In the genomic region with DNA sequence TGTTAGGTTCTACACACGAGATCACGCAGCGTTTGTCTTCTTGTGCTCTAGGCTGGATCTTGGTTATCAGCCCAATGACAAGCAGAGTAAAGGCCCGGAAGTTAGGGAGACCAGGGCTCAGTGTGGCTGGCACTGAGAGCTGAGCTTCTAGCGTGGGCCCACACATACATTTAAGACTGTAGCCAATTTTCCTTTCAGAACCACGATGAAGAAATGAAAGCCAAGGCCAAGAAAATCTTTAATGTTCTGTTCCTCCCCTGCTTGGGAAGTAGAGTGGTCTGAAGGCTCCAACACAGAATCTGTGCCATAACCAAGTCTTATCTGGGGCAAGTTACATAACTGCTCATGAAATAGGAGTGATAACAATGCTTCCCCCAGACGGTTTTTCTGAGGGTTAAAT, we compare ENCODE assay signal across 18 cellular contexts. TPM values are rescaled to one million over a fixed set of nuclear protein-coding genes. Genes with fewer than 3 reads are reported as not detected.
DNase-seq lines count a peak whose midpoint lies in the region; ATAC-seq and TF ChIP-seq lines count a peak whose summit lies in the region.
"Had no signal": no experiment of that assay in that cellular context is flagged by ENCODE, and none has a peak within 500 bp of the region (broad histone marks: within the 10 kb centered on the region; RNA-seq: fewer than 3 reads in every experiment).

No MANE protein-coding gene starts in this region.

- peaks cover 16 to 92% (median 77%) of the 10 kb centered on the region in 12 donors for H3K4me1 ChIP-seq in heart left ventricle
- peaks cover 74% of the 10 kb centered on the region for H3K4me1 ChIP-seq in lower lobe of right lung
- H3K4me1 ChIP-seq: prostate gland had no signal

- H3K27ac ChIP-seq in heart left ventricle = peak overlapping the region in 8 of 12 donors; percentile 8 to 71 (median 35)
- peak overlapping the region; percentile 53 for H3K27ac ChIP-seq in lower lobe of right lung
- H3K27ac ChIP-seq: prostate gland had no signal

- H3K27ac Mint-ChIP-seq in activated T-helper 17 cell treated with anti-CD3 and anti-CD28 coated beads, Interleukin-2, amount 50 U/mL, for 72 hours = peak overlapping the region; percentile 51
- H3K27ac Mint-ChIP-seq in type B pancreatic cell = peak overlapping the region; percentile 9
- H3K27ac Mint-ChIP-seq in stimulated activated naive B cell treated with anti-CD40 and anti-IgM and Interleukin-4, amounts not matched to agents 10 μg/mL and 1 μg/mL and 100 μg/mL, for 72 hours = no peak overlapping the region
- H3K27ac Mint-ChIP-seq: activated naive CD4-positive, alpha-beta T cell treated with anti-CD3 and anti-CD28 coated beads, Interleukin-2, amount 10 ng/mL, durations not matched to agents 7 days and 5 days; T-helper 1 cell treated with Interleukin-12 subunit alpha and Interleukin-12 subunit beta and Interleukin-4 antibody, amounts not matched to agents 30 μg/mL and 1 μg/mL, for 36 hours had no signal

- peaks cover 27% of the 10 kb centered on the region for H3K4me1 Mint-ChIP-seq in activated T-helper 17 cell treated with anti-CD3 and anti-CD28 coated beads, Interleukin-2, amount 50 U/mL, for 72 hours
- H3K4me1 Mint-ChIP-seq in type B pancreatic cell (ENCODE audit: unreplicated experiment) = peaks cover 44% of the 10 kb centered on the region
- peaks cover 15 to 27% of the 10 kb centered on the region in 2 donors for H3K4me1 Mint-ChIP-seq in stimulated activated naive B cell treated with anti-CD40 and anti-IgM and Interleukin-4, amounts not matched to agents 10 μg/mL and 1 μg/mL and 100 μg/mL, for 72 hours

- no peak overlapping the region for H3K4me3 Mint-ChIP-seq in activated T-helper 17 cell treated with anti-CD3 and anti-CD28 coated beads, Interleukin-2, amount 50 U/mL, for 72 hours
- no peak overlapping the region for H3K4me3 Mint-ChIP-seq in type B pancreatic cell
- H3K4me3 Mint-ChIP-seq in stimulated activated naive B cell treated with anti-CD40 and anti-IgM and Interleukin-4, amounts not matched to agents 10 μg/mL and 1 μg/mL and 100 μg/mL, for 72 hours = no peak overlapping the region
- H3K4me3 Mint-ChIP-seq: activated naive CD4-positive, alpha-beta T cell treated with anti-CD3 and anti-CD28 coated beads, Interleukin-2, amount 10 ng/mL, durations not matched to agents 7 days and 5 days; T-helper 1 cell treated with Interleukin-12 subunit alpha and Interleukin-12 subunit beta and Interleukin-4 antibody, amounts not matched to agents 30 μg/mL and 1 μg/mL, for 36 hours had no signal

- H3K9me3 ChIP-seq in heart left ventricle (no peaks in the 10 kb centered on the region), lower lobe of right lung (no peaks in the 10 kb centered on the region)
- H3K9me3 ChIP-seq: HAP-1, prostate gland had no signal

- peak in 1 of 5 donors; percentile 14 for DNase-seq in heart left ventricle
- DNase-seq in Right ventricle myocardium superior = no peak
- DNase-seq in lower lobe of right lung = no peak
- no peak for DNase-seq in type B pancreatic cell (ENCODE audit: extremely low spot score, unreplicated experiment)
- no peak for DNase-seq in stimulated activated naive B cell treated with anti-CD40 and anti-IgM and Interleukin-4, amounts not matched to agents 10 μg/mL and 1 μg/mL and 100 μg/mL, for 72 hours
- no peak for DNase-seq in NAMALWA (ENCODE audit: low spot score)
- DNase-seq: activated CD4-positive, alpha-beta T cell treated with anti-CD3 and anti-CD28 coated beads, Interleukin-2, amount 50 U/mL, for 48 hours; activated naive CD4-positive, alpha-beta T cell treated with anti-CD3 and anti-CD28 coated beads, Interleukin-2, amount 10 ng/mL, durations not matched to agents 7 days and 5 days; DMS153; NCI-H1105; NCI-H510A treated with DMSO at 0.1 percent for 48 hours; stimulated activated CD8-positive, alpha-beta memory T cell treated with anti-CD3 and anti-CD28 coated beads, Interleukin-4, amount 100 ng/mL, for 48 hours had no signal

- no peaks in the 10 kb centered on the region for H3K36me3 ChIP-seq in heart left ventricle
- H3K36me3 ChIP-seq in lower lobe of right lung = peaks cover 7% of the 10 kb centered on the region
- H3K36me3 ChIP-seq: prostate gland had no signal

- intact Hi-C loops in heart left ventricle (cut with DNase I) = loop anchor here in 1 of 10 donors (10.0 kb wide), 1 partner anchor 54 kb away; no protein-coding TSS in a partner anchor
- intact Hi-C loops in Right ventricle myocardium superior (cut with DNase I) = no loop called here
- intact Hi-C loops in lower lobe of right lung (cut with DNase I) = no loop called here

- no peak for TF ChIP-seq CTCF in heart left ventricle (IDR thresholded peaks at IDR 0.05)
- no peak for TF ChIP-seq CTCF in lower lobe of right lung (IDR thresholded peaks at IDR 0.05)
- TF ChIP-seq CTCF in type B pancreatic cell (conservative IDR thresholded peaks at IDR 0.05) = no peak

- WGBS in heart left ventricle, 4 donors = 67 to 69% (median 69%) methylated on average over 7 of the region's 7 CpGs

- H3K27me3 Mint-ChIP-seq in activated T-helper 17 cell treated with anti-CD3 and anti-CD28 coated beads, Interleukin-2, amount 50 U/mL, for 72 hours = no peaks in the 10 kb centered on the region
- no peaks in the 10 kb centered on the region for H3K27me3 Mint-ChIP-seq in type B pancreatic cell
- no peaks in the 10 kb centered on the region for H3K27me3 Mint-ChIP-seq in stimulated activated naive B cell treated with anti-CD40 and anti-IgM and Interleukin-4, amounts not matched to agents 10 μg/mL and 1 μg/mL and 100 μg/mL, for 72 hours
- H3K27me3 Mint-ChIP-seq: activated naive CD4-positive, alpha-beta T cell treated with anti-CD3 and anti-CD28 coated beads, Interleukin-2, amount 10 ng/mL, durations not matched to agents 7 days and 5 days had no signal

- no peak for TF ChIP-seq POLR2A in heart left ventricle (IDR thresholded peaks at IDR 0.05)

- peaks cover 14% of the 10 kb centered on the region for H3K36me3 Mint-ChIP-seq in activated T-helper 17 cell treated with anti-CD3 and anti-CD28 coated beads, Interleukin-2, amount 50 U/mL, for 72 hours (ENCODE audit: low read depth)
- peaks cover 9% of the 10 kb centered on the region for H3K36me3 Mint-ChIP-seq in type B pancreatic cell
- H3K36me3 Mint-ChIP-seq in stimulated activated naive B cell treated with anti-CD40 and anti-IgM and Interleukin-4, amounts not matched to agents 10 μg/mL and 1 μg/mL and 100 μg/mL, for 72 hours = peaks cover 17 to 33% of the 10 kb centered on the region in 2 donors

- no peak overlapping the region for H3K4me3 ChIP-seq in heart left ventricle
- no peak overlapping the region for H3K4me3 ChIP-seq in lower lobe of right lung
- H3K4me3 ChIP-seq: HAP-1, prostate gland had no signal

- ATAC-seq in heart left ventricle (no peak), Right ventricle myocardium superior (ENCODE audit: poor library complexity) (no peak), lower lobe of right lung (no peak), esophagus mucosa (no peak)
- ATAC-seq in activated T-helper 17 cell treated with anti-CD3 and anti-CD28 coated beads, Interleukin-2, amount 50 U/mL, for 72 hours (replicated peaks) = no peak
- ATAC-seq in stimulated activated naive B cell treated with anti-CD40 and anti-IgM and Interleukin-4, amounts not matched to agents 10 μg/mL and 1 μg/mL and 100 μg/mL, for 72 hours (replicated peaks) = no peak
- ATAC-seq: Panc1 had no signal

- H3K9me3 Mint-ChIP-seq in activated T-helper 17 cell treated with anti-CD3 and anti-CD28 coated beads, Interleukin-2, amount 50 U/mL, for 72 hours = no peaks in the 10 kb centered on the region
- H3K9me3 Mint-ChIP-seq in type B pancreatic cell = no peaks in the 10 kb centered on the region
- H3K9me3 Mint-ChIP-seq in stimulated activated naive B cell treated with anti-CD40 and anti-IgM and Interleukin-4, amounts not matched to agents 10 μg/mL and 1 μg/mL and 100 μg/mL, for 72 hours = no peaks in the 10 kb centered on the region
- H3K9me3 Mint-ChIP-seq: activated naive CD4-positive, alpha-beta T cell treated with anti-CD3 and anti-CD28 coated beads, Interleukin-2, amount 10 ng/mL, durations not matched to agents 7 days and 5 days; T-helper 1 cell treated with Interleukin-12 subunit alpha and Interleukin-12 subunit beta and Interleukin-4 antibody, amounts not matched to agents 30 μg/mL and 1 μg/mL, for 36 hours had no signal

- H3K27me3 ChIP-seq in heart left ventricle (no peaks in the 10 kb centered on the region), lower lobe of right lung (ENCODE audit: low read depth) (no peaks in the 10 kb centered on the region)

RNA-seq across cellular contexts. Expression of a gene that starts 4.7 kb away (rescaled TPM):
- total RNA-seq in heart left ventricle (10 to 100 TPM; 30.6 to 88.5 (median 59.8) TPM), Right ventricle myocardium superior (36.5 TPM), lower lobe of right lung (26.2 TPM), type B pancreatic cell (ENCODE audit: low replicate concordance) (18.6 and 19.1 TPM in 2 replicates), esophagus mucosa (54.2 TPM)
- polyA plus RNA-seq in heart left ventricle = 100 to 1,000 TPM in 1 of 2 donors, 10 to 100 TPM in 1; 66.1 to 168 TPM
- total RNA-seq in activated T-helper 17 cell treated with anti-CD3 and anti-CD28 coated beads, Interleukin-2, amount 50 U/mL, for 72 hours = 10 to 100 TPM; 10.0 to 16.2 TPM

RNA-seq across cellular contexts. Expression of a gene that starts 47.0 kb away (rescaled TPM):
- total RNA-seq in heart left ventricle (10 to 100 TPM in 5 of 9 donors, 1 to 10 TPM in 4; 7.7 to 15.5 (median 11.1) TPM), Right ventricle myocardium superior (10.7 TPM), lower lobe of right lung (14.7 TPM), type B pancreatic cell (ENCODE audit: low replicate concordance) (9.8 and 17.6 TPM in 2 replicates), esophagus mucosa (17.4 TPM)
- polyA plus RNA-seq in heart left ventricle = 10 to 100 TPM in 1 of 2 donors, 1 to 10 TPM in 1; 8.1 to 18.9 TPM
- 10 to 100 TPM; 28.1 to 47.5 TPM for total RNA-seq in activated T-helper 17 cell treated with anti-CD3 and anti-CD28 coated beads, Interleukin-2, amount 50 U/mL, for 72 hours
